15 cellular contexts compared by ENCODE assay signal in genomic region chr4:59247032-59247431, GRCh38.
A peak's percentile ranks its signal among the peaks of the same experiment; 100 is the strongest.
DNase-seq lines count a peak whose midpoint lies in the region; ATAC-seq and TF ChIP-seq lines count a peak whose summit lies in the region.
"Had no signal": no experiment of that assay in that cellular context is flagged by ENCODE, and none has a peak within 500 bp of the region (broad histone marks: within the 10 kb centered on the region; RNA-seq: fewer than 3 reads in every experiment).

No MANE protein-coding gene starts in this region.

- no peak overlapping the region for H3K9ac ChIP-seq in Karpas-422 (ENCODE audit: low read length)

- no peaks in the 10 kb centered on the region for H3K4me1 ChIP-seq in Karpas-422 (ENCODE audit: low read length)
- H3K4me1 ChIP-seq in lower lobe of right lung, result no peaks in the 10 kb centered on the region
- H3K4me1 ChIP-seq in prostate gland (replicated peaks), result no peaks in the 10 kb centered on the region
- H3K4me1 ChIP-seq in tibial nerve, result no peaks in the 10 kb centered on the region

- ATAC-seq in lower lobe of right lung (no peak), HG02610 (IDR thresholded peaks at IDR 0.05; ENCODE audit: unreplicated experiment) (no peak), HG03039 (IDR thresholded peaks at IDR 0.05; ENCODE audit: unreplicated experiment) (no peak)
- ATAC-seq: activated naive CD8-positive, alpha-beta T cell treated with anti-CD3 and anti-CD28 coated beads, Interleukin-2, amount 50 U/mL, for 24 hours; stimulated activated effector memory CD8-positive, alpha-beta T cell treated with anti-CD3 and anti-CD28 coated beads, Interleukin-12 subunit alpha, Interleukin-12 subunit beta, amount 100 ng/mL, for 72 hours had no signal

- H4K20me1 ChIP-seq in Karpas-422 (ENCODE audit: insufficient read depth, low read depth, low read length), result no peaks in the 10 kb centered on the region

- no peak overlapping the region for H3K4me3 ChIP-seq in Karpas-422 (ENCODE audit: low read length)
- H3K4me3 ChIP-seq in astrocyte of the cerebellum (ENCODE audit: low read depth, low read length), result no peak overlapping the region
- no peak overlapping the region for H3K4me3 ChIP-seq in lower lobe of right lung
- H3K4me3 ChIP-seq in prostate gland, result no peak overlapping the region
- no peak overlapping the region for H3K4me3 ChIP-seq in tibial nerve
- H3K4me3 ChIP-seq: SK-N-MC had no signal

- H3K9me2 ChIP-seq in Karpas-422 (replicated peaks; ENCODE audit: insufficient read depth, low read length), result no peaks in the 10 kb centered on the region

- H3K27me3 ChIP-seq in Karpas-422 (ENCODE audit: low read length) (no peaks in the 10 kb centered on the region), lower lobe of right lung (ENCODE audit: low read depth) (no peaks in the 10 kb centered on the region), prostate gland (replicated peaks; ENCODE audit: insufficient read depth) (no peaks in the 10 kb centered on the region), tibial nerve (no peaks in the 10 kb centered on the region)

- H3K4me2 ChIP-seq in Karpas-422 (ENCODE audit: low read depth, low read length, poor library complexity, severe bottlenecking), result no peak overlapping the region

- peaks cover 32% of the 10 kb centered on the region for H3K9me3 ChIP-seq in Karpas-422 (ENCODE audit: low read length)
- no peaks in the 10 kb centered on the region for H3K9me3 ChIP-seq in lower lobe of right lung
- H3K9me3 ChIP-seq in prostate gland, result no peaks in the 10 kb centered on the region
- H3K9me3 ChIP-seq in tibial nerve, result peaks cover 0 to 3% (median 0%) of the 10 kb centered on the region in 4 donors

- in situ Hi-C loops in astrocyte of the cerebellum (cut with HindIII; ENCODE audit: low sequenced_read_pairs), result no loop called here

- intact Hi-C loops in lower lobe of right lung (cut with DNase I) (no loop called here), prostate gland (cut with DNase I) (no loop called here)

- no peak for TF ChIP-seq POLR2A in prostate gland (IDR thresholded peaks at IDR 0.05)
- no peak for TF ChIP-seq POLR2A in tibial nerve (IDR thresholded peaks at IDR 0.05)

- H2AFZ ChIP-seq in Karpas-422 (ENCODE audit: low read length), result no peak overlapping the region

- H3K27ac ChIP-seq in Karpas-422 (ENCODE audit: low read length), result no peak overlapping the region
- no peak overlapping the region for H3K27ac ChIP-seq in lower lobe of right lung
- no peak overlapping the region for H3K27ac ChIP-seq in prostate gland
- H3K27ac ChIP-seq in tibial nerve, result no peak overlapping the region
- H3K27ac ChIP-seq: SK-N-MC had no signal

- DNase-seq in DMS 273 (lab: John Stamatoyannopoulos, UW; ENCODE audit: unreplicated experiment) (peak; percentile 27), Karpas-422 (peak; percentile 44), astrocyte of the cerebellum (ENCODE audit: low read depth) (no peak), lower lobe of right lung (no peak), prostate gland (ENCODE audit: low spot score) (no peak), tibial nerve (ENCODE audit: low spot score in 2 of 2) (no peak)
- DNase-seq: activated CD8-positive, alpha-beta memory T cell treated with anti-CD3 and anti-CD28 coated beads for 24 hours; activated naive CD8-positive, alpha-beta T cell treated with anti-CD3 and anti-CD28 coated beads, Interleukin-2, amount 50 U/mL, for 24 hours; COR-L47; mesendoderm; NCI-H1105 had no signal

- H3K36me3 ChIP-seq in Karpas-422 (ENCODE audit: insufficient read depth, low read length) (no peaks in the 10 kb centered on the region), lower lobe of right lung (no peaks in the 10 kb centered on the region), prostate gland (no peaks in the 10 kb centered on the region), tibial nerve (no peaks in the 10 kb centered on the region)

- no peak for TF ChIP-seq EP300 in tibial nerve (IDR thresholded peaks at IDR 0.05)

- no peaks in the 10 kb centered on the region for H3K79me2 ChIP-seq in Karpas-422 (ENCODE audit: low read length)

- 5% methylated on average over 1 of the region's 1 CpG for WGBS in prostate gland
- WGBS in tibial nerve, 2 donors, result 8 to 9% methylated on average over 1 of the region's 1 CpG

- TF ChIP-seq CTCF in astrocyte of the cerebellum (IDR thresholded peaks at IDR 0.05; ENCODE audit: low read depth, low read length, missing control alignments), result peak; percentile 23
- TF ChIP-seq CTCF in lower lobe of right lung (IDR thresholded peaks at IDR 0.05), result peak; percentile 9
- no peak for TF ChIP-seq CTCF in prostate gland (IDR thresholded peaks at IDR 0.05)
- TF ChIP-seq CTCF in tibial nerve (IDR thresholded peaks at IDR 0.05), result peak in 1 of 5 experiments; percentile 12

Comparison
In these comparisons a context has a peak if more than half of its experiments do, and no peak if none do; other contexts are left out.
1. DNase-seq: peak in DMS 273 (single experiment) and Karpas-422 (single experiment); none in astrocyte of the cerebellum (single experiment), lower lobe of right lung (single experiment), prostate gland (single experiment) and tibial nerve (0 of 2).
2. CTCF ChIP-seq: peak in astrocyte of the cerebellum (single experiment) and lower lobe of right lung (single experiment); none in prostate gland (0 of 4).